In the genomic region with DNA sequence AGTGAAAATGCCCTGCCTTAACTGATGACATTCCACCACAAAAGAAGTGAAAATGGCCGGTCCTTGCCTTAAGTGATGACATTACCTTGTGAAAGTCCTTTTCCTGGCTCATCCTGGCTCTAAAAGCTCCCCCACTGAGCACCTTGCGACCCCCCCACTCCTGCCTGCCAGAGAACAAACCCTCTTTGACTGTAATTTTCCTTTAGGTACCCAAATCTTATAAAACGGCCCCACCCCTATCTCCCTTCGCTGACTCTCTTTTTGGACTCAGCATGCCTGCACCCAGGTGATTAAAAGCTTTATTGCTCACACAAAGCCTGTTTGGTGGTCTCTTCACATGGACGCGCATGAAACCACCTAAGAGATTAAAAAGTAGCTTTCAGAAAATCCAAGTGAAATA, we compare ENCODE assay signal across 4 cellular contexts. TPM values are rescaled to one million over a fixed set of nuclear protein-coding genes. Genes with fewer than 3 reads are reported as not detected.
"Had no signal": no experiment of that assay in that cellular context is flagged by ENCODE, and none has a peak within 500 bp of the region (broad histone marks: within the 10 kb centered on the region; RNA-seq: fewer than 3 reads in every experiment).

No MANE protein-coding gene starts in this region.

RNA-seq across cellular contexts. Expression of gene CHST9, which starts 47.2 kb away (rescaled TPM):
- total RNA-seq: M059J, PC-3, SJSA1 had no signal
- polyA plus RNA-seq: SK-N-SH had no signal
